27 cellular contexts compared by ENCODE assay signal in the genomic region with DNA sequence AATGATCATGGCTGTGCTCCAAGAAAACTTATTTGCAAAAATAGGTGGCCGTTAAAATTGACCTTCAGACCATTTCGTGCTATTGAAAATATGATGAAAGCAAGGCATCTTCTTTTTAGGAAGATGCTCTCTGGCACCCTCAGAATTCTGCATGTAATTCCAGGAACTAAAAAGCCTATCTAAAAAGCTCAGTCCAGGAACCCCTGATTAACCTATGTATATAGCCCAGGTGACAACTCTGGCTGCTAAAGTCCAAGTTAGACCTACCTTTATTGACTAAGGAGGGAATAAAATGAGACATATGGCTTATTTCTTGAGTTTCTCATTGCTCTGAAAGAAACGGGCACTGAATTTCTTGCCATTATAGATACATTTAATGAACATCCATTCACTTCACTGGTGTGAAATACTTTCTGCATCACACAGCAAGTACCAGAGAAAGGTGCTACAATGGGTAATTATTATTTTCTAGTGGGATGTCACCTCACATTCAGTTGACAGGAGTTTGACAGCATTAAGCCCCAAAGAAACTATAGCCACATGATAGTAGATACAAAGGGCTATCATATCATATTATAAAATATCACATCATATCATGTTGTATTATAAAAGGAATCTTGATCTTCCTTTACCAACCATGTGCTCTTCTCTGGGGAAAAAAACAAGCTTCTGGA.
"Had no signal": no experiment of that assay in that cellular context is flagged by ENCODE, and none has a peak within 500 bp of the region (broad histone marks: within the 10 kb centered on the region; RNA-seq: fewer than 3 reads in every experiment).

No MANE protein-coding gene starts in this region.

- H3K27ac ChIP-seq: stomach, thyroid gland, upper lobe of right lung had no signal

- H3K36me3 ChIP-seq: stomach, thyroid gland, upper lobe of right lung had no signal

- H3K27me3 ChIP-seq: stomach, thyroid gland, upper lobe of right lung had no signal

- H3K27ac Mint-ChIP-seq: activated CD4-positive, alpha-beta T cell treated with anti-CD3 and anti-CD28 coated beads, Interleukin-2, amount 10 ng/mL, durations not matched to agents 7 days and 5 days; activated CD8-positive, alpha-beta T cell treated with anti-CD3 and anti-CD28 coated beads for 36 hours; activated T-helper 17 cell treated with anti-CD3 and anti-CD28 coated beads, Interleukin-2, amount 50 U/mL, for 72 hours; dendritic cell treated with granulocyte-macrophage colony-stimulating factor and Interleukin-4, amounts not matched to agents 40 ng/mL and 50 ng/mL, for 4 days; endodermal cell; mesothelial cell of epicardium; naive thymus-derived CD8-positive, alpha-beta T cell; stimulated activated naive B cell treated with anti-CD40 and anti-IgM and Interleukin-4, amounts not matched to agents 10 μg/mL and 1 μg/mL and 100 μg/mL, for 72 hours had no signal

- DNase-seq: activated CD4-positive, alpha-beta T cell treated with anti-CD3 and anti-CD28 coated beads, Interleukin-2, amount 10 ng/mL, durations not matched to agents 7 days and 5 days; activated CD4-positive, CD25-positive, alpha-beta regulatory T cell treated with anti-CD3 and anti-CD28 coated beads, Interleukin-2, amount 50 U/mL, for 72 hours; activated CD8-positive, alpha-beta T cell treated with anti-CD3 and anti-CD28 coated beads for 36 hours; activated gamma-delta T cell treated with Interleukin-2 at 50 U/mL for 16 hours; activated naive CD4-positive, alpha-beta T cell treated with anti-CD3 and anti-CD28 coated beads, Interleukin-2, amount 50 U/mL, for 16 hours; activated T-cell treated with anti-CD3 and anti-CD28 coated beads, Interleukin-2, amount 50 U/mL, for 4 hours; amniotic stem cell; caudate nucleus; endodermal cell; foreskin fibroblast; head of caudate nucleus; hypothalamus; immature natural killer cell; kidney; naive thymus-derived CD8-positive, alpha-beta T cell; posterior cingulate gyrus; right cardiac atrium; stimulated activated CD4-positive, alpha-beta T cell treated with anti-CD3 and anti-CD28 coated beads, Interleukin-15, amount 100 ng/mL, for 24 hours; stimulated activated CD4-positive, alpha-beta T cell treated with anti-CD3 and anti-CD28 coated beads, Interleukin-2, amount 100 ng/mL, for 24 hours; stimulated activated naive B cell treated with anti-CD40 and anti-IgM and Interleukin-4, amounts not matched to agents 10 μg/mL and 1 μg/mL and 100 μg/mL, for 72 hours; stomach; thyroid gland; upper lobe of right lung had no signal

- ATAC-seq: activated CD8-positive, alpha-beta T cell treated with anti-CD3 and anti-CD28 coated beads for 36 hours; activated T-cell treated with anti-CD3 and anti-CD28 coated beads, Interleukin-2, amount 50 U/mL, for 4 hours; activated T-helper 17 cell treated with anti-CD3 and anti-CD28 coated beads, Interleukin-2, amount 50 U/mL, for 72 hours; esophagus mucosa; naive thymus-derived CD8-positive, alpha-beta T cell; right cardiac atrium; stimulated activated naive B cell treated with anti-CD40 and anti-IgM and Interleukin-4, amounts not matched to agents 10 μg/mL and 1 μg/mL and 100 μg/mL, for 72 hours; upper lobe of right lung had no signal

- H3K27me3 Mint-ChIP-seq: activated CD8-positive, alpha-beta T cell treated with anti-CD3 and anti-CD28 coated beads for 36 hours; activated T-helper 17 cell treated with anti-CD3 and anti-CD28 coated beads, Interleukin-2, amount 50 U/mL, for 72 hours; dendritic cell treated with granulocyte-macrophage colony-stimulating factor and Interleukin-4, amounts not matched to agents 40 ng/mL and 50 ng/mL, for 4 days; stimulated activated naive B cell treated with anti-CD40 and anti-IgM and Interleukin-4, amounts not matched to agents 10 μg/mL and 1 μg/mL and 100 μg/mL, for 72 hours had no signal

- H3K4me1 ChIP-seq: stomach, thyroid gland, upper lobe of right lung had no signal

- H3K4me1 Mint-ChIP-seq: activated CD4-positive, alpha-beta T cell treated with anti-CD3 and anti-CD28 coated beads, Interleukin-2, amount 10 ng/mL, durations not matched to agents 7 days and 5 days had no signal

- H3K9me3 ChIP-seq: stomach, thyroid gland, upper lobe of right lung had no signal

- H3K4me3 Mint-ChIP-seq: activated CD4-positive, alpha-beta T cell treated with anti-CD3 and anti-CD28 coated beads, Interleukin-2, amount 10 ng/mL, durations not matched to agents 7 days and 5 days; activated CD8-positive, alpha-beta T cell treated with anti-CD3 and anti-CD28 coated beads for 36 hours; activated T-cell treated with anti-CD3 and anti-CD28 coated beads, Interleukin-2, amount 50 U/mL, for 4 hours; activated T-helper 17 cell treated with anti-CD3 and anti-CD28 coated beads, Interleukin-2, amount 50 U/mL, for 72 hours; dendritic cell treated with granulocyte-macrophage colony-stimulating factor and Interleukin-4, amounts not matched to agents 40 ng/mL and 50 ng/mL, for 4 days; endodermal cell; immature natural killer cell; mesothelial cell of epicardium; naive thymus-derived CD8-positive, alpha-beta T cell; stimulated activated naive B cell treated with anti-CD40 and anti-IgM and Interleukin-4, amounts not matched to agents 10 μg/mL and 1 μg/mL and 100 μg/mL, for 72 hours had no signal

- H3K36me3 Mint-ChIP-seq: mesothelial cell of epicardium; naive thymus-derived CD8-positive, alpha-beta T cell; stimulated activated naive B cell treated with anti-CD40 and anti-IgM and Interleukin-4, amounts not matched to agents 10 μg/mL and 1 μg/mL and 100 μg/mL, for 72 hours had no signal

- H3K9me3 Mint-ChIP-seq: activated CD8-positive, alpha-beta T cell treated with anti-CD3 and anti-CD28 coated beads for 36 hours; activated T-cell treated with anti-CD3 and anti-CD28 coated beads, Interleukin-2, amount 50 U/mL, for 4 hours; activated T-helper 17 cell treated with anti-CD3 and anti-CD28 coated beads, Interleukin-2, amount 50 U/mL, for 72 hours; dendritic cell treated with granulocyte-macrophage colony-stimulating factor and Interleukin-4, amounts not matched to agents 40 ng/mL and 50 ng/mL, for 4 days; endodermal cell; immature natural killer cell; mesothelial cell of epicardium; naive thymus-derived CD8-positive, alpha-beta T cell; stimulated activated naive B cell treated with anti-CD40 and anti-IgM and Interleukin-4, amounts not matched to agents 10 μg/mL and 1 μg/mL and 100 μg/mL, for 72 hours had no signal

- H3K4me3 ChIP-seq: stomach, thyroid gland, upper lobe of right lung had no signal
